Comparison of ENCODE assay signal across 8 cellular contexts in genomic region chr13:98761126-98761978, GRCh38. TPM values are rescaled to one million over a fixed set of nuclear protein-coding genes. Genes with fewer than 3 reads are reported as not detected.
DNase-seq lines count a peak whose midpoint lies in the region; ATAC-seq and TF ChIP-seq lines count a peak whose summit lies in the region.

No MANE protein-coding gene starts in this region.

- CTCF ChIA-PET in WTC11 (lab: Charles Lee), result interaction anchor here (0.8 to 2.4 kb wide), 3 partner anchors 11 to 79 kb away, joined by 3 to 5 read pairs (median 3); no protein-coding TSS in a partner anchor

- H3K9me3 Mint-ChIP-seq in WTC11, result peaks cover 20% of the 10 kb centered on the region

- TF ChIP-seq CTCF in GM20000 (IDR thresholded peaks at IDR 0.05; ENCODE audit: extremely low read depth, missing control alignments), result no peak
- no peak for TF ChIP-seq CTCF in WTC11 (IDR thresholded peaks at IDR 0.05)

- no peak overlapping the region for H3K4me3 Mint-ChIP-seq in WTC11

- peak; percentile 66 for DNase-seq in AG08396 (ENCODE audit: low spot score)
- DNase-seq in GM20000 (ENCODE audit: low spot score), result peak; percentile 70
- DNase-seq in NOMO-1 (lab: John Stamatoyannopoulos, UW; ENCODE audit: unreplicated experiment in 2 of 2), result peak; percentile 42 to 72
- peak; percentile 40 for DNase-seq in glomerular visceral epithelial cell (ENCODE audit: extremely low spot score)
- DNase-seq in WTC11 (ENCODE audit: low spot score), result no peak
- DNase-seq in pons (ENCODE audit: low spot score), result no peak
- DNase-seq in DMS 273 (lab: John Stamatoyannopoulos, UW; ENCODE audit: unreplicated experiment), result no peak
- DNase-seq in putamen (ENCODE audit: low spot score), result no peak

- POLR2A ChIA-PET in WTC11 (lab: Charles Lee), result no interaction called here

- H3K27ac Mint-ChIP-seq in WTC11, result no peak overlapping the region

- H3K4me1 Mint-ChIP-seq in WTC11, result peaks cover 14% of the 10 kb centered on the region

- H3K36me3 Mint-ChIP-seq in WTC11, result peaks cover 5% of the 10 kb centered on the region

- no peaks in the 10 kb centered on the region for H3K27me3 Mint-ChIP-seq in WTC11 (ENCODE audit: low read depth)

- no peak for ATAC-seq in WTC11

TF ChIP-seq in WTC11, 78 proteins besides CTCF, POLR2A, EP300 and RAD21:
- no peak for TF ChIP-seq ZNF512 (CRISPR knock-in tag; IDR thresholded peaks at IDR 0.05; ENCODE audit: borderline replicate concordance)
- no peak for TF ChIP-seq PRDM15 (CRISPR knock-in tag; IDR thresholded peaks at IDR 0.05)
- TF ChIP-seq EMX1 (CRISPR knock-in tag; IDR thresholded peaks at IDR 0.05), result no peak
- no peak for TF ChIP-seq CREB1 (CRISPR knock-in tag; IDR thresholded peaks at IDR 0.05)
- no peak for TF ChIP-seq ERG (CRISPR knock-in tag; IDR thresholded peaks at IDR 0.05)
- TF ChIP-seq NR2C2 (CRISPR knock-in tag; IDR thresholded peaks at IDR 0.05), result no peak
- TF ChIP-seq SMAD4 (CRISPR knock-in tag; IDR thresholded peaks at IDR 0.05), result no peak
- TF ChIP-seq GRHL2 (CRISPR knock-in tag; IDR thresholded peaks at IDR 0.05; ENCODE audit: insufficient replicate concordance, severe bottlenecking), result no peak
- TF ChIP-seq NFE2L1 (CRISPR knock-in tag; IDR thresholded peaks at IDR 0.05), result no peak
- no peak for TF ChIP-seq ZNF219 (CRISPR knock-in tag; IDR thresholded peaks at IDR 0.05; ENCODE audit: borderline replicate concordance)
- TF ChIP-seq CDX4 (CRISPR knock-in tag; IDR thresholded peaks at IDR 0.05; ENCODE audit: borderline replicate concordance), result no peak
- TF ChIP-seq OVOL2 (CRISPR knock-in tag; IDR thresholded peaks at IDR 0.05; ENCODE audit: borderline replicate concordance), result no peak
- no peak for TF ChIP-seq CBFB (CRISPR knock-in tag; IDR thresholded peaks at IDR 0.05; ENCODE audit: low read depth)
- TF ChIP-seq NFYB (CRISPR knock-in tag; conservative IDR thresholded peaks at IDR 0.05; ENCODE audit: low read depth), result no peak

RNA-seq across cellular contexts. Expression of gene SLC15A1, which starts 8.9 kb away (rescaled TPM):
- total RNA-seq in WTC11 (2021), result 2.3 to 3.0 TPM (median 2.8 TPM) in 3 replicates

Comparison
In these comparisons a context has a peak if more than half of its experiments do, and no peak if none do; other contexts are left out.
1. DNase-seq: peak in AG08396 (single experiment), GM20000 (single experiment), NOMO-1 (2 of 2) and glomerular visceral epithelial cell (single experiment); none in WTC11 (single experiment), pons (single experiment), DMS 273 (single experiment) and putamen (single experiment).